In genomic region chr5:121025671-121026070, GRCh38 we compare ENCODE assay signal across 30 cellular contexts.
"Had no signal": no experiment of that assay in that cellular context is flagged by ENCODE, and none has a peak within 500 bp of the region (broad histone marks: within the 10 kb centered on the region; RNA-seq: fewer than 3 reads in every experiment).

No MANE protein-coding gene starts in this region.

- H3K36me3 Mint-ChIP-seq: natural killer cell; neural progenitor cell; stimulated activated memory B cell treated with anti-CD40 and anti-IgM and Interleukin-4, amounts not matched to agents 10 μg/mL and 1 μg/mL and 100 μg/mL, for 72 hours; type B pancreatic cell had no signal

- H3K9me3 Mint-ChIP-seq: nephron; neural progenitor cell; stimulated activated memory B cell treated with anti-CD40 and anti-IgM and Interleukin-4, amounts not matched to agents 10 μg/mL and 1 μg/mL and 100 μg/mL, for 72 hours; type B pancreatic cell had no signal

- H3K4me2 ChIP-seq: neural progenitor cell had no signal

- H3K36me3 ChIP-seq: neural progenitor cell, ovary, right lobe of liver, sigmoid colon, suprapubic skin, tibial artery, transverse colon, upper lobe of right lung, vagina had no signal

- H3K9ac ChIP-seq: neural progenitor cell, parathyroid adenoma had no signal

- H3K27me3 Mint-ChIP-seq: progenitor cell of endocrine pancreas; stimulated activated memory B cell treated with anti-CD40 and anti-IgM and Interleukin-4, amounts not matched to agents 10 μg/mL and 1 μg/mL and 100 μg/mL, for 72 hours; stimulated activated naive CD8-positive, alpha-beta T cell treated with anti-CD3 and anti-CD28 coated beads, Interleukin-15, amount 100 ng/mL, for 72 hours; type B pancreatic cell had no signal

- H3K4me3 ChIP-seq: neural progenitor cell, ovary, psoas muscle, right lobe of liver, sigmoid colon, suprapubic skin, testis, tibial artery, transverse colon, upper lobe of right lung, vagina had no signal

- H3K79me2 ChIP-seq: parathyroid adenoma had no signal

- ATAC-seq: natural killer cell; psoas muscle; right cardiac atrium; right lobe of liver; stimulated activated memory B cell treated with anti-CD40 and anti-IgM and Interleukin-4, amounts not matched to agents 10 μg/mL and 1 μg/mL and 100 μg/mL, for 72 hours; stimulated activated naive CD8-positive, alpha-beta T cell treated with anti-CD3 and anti-CD28 coated beads, Interleukin-15, amount 100 ng/mL, for 72 hours; stimulated activated naive CD8-positive, alpha-beta T cell treated with anti-CD3 and anti-CD28 coated beads, Interleukin-15, Interleukin-2, amounts not matched to agents 100 U/mL and 50 U/mL, for 24 hours; upper lobe of right lung had no signal

- H3K9me3 ChIP-seq: ovary, psoas muscle, right lobe of liver, sigmoid colon, suprapubic skin, testis, tibial artery, transverse colon, upper lobe of right lung, vagina had no signal

- H3K27me3 ChIP-seq: neural progenitor cell, ovary, right lobe of liver, sigmoid colon, suprapubic skin, testis, tibial artery, transverse colon, upper lobe of right lung, vagina had no signal

- H3K4me1 ChIP-seq: neural progenitor cell, parathyroid adenoma, psoas muscle, right lobe of liver, sigmoid colon, suprapubic skin, testis, tibial artery, transverse colon, upper lobe of right lung, vagina had no signal

- H3K27ac ChIP-seq: neural progenitor cell, ovary, parathyroid adenoma, psoas muscle, right lobe of liver, sigmoid colon, suprapubic skin, testis, tibial artery, transverse colon, upper lobe of right lung, vagina had no signal

- H3K4me1 Mint-ChIP-seq: natural killer cell; neural progenitor cell; stimulated activated memory B cell treated with anti-CD40 and anti-IgM and Interleukin-4, amounts not matched to agents 10 μg/mL and 1 μg/mL and 100 μg/mL, for 72 hours; stimulated activated naive CD8-positive, alpha-beta T cell treated with anti-CD3 and anti-CD28 coated beads, Interleukin-15, amount 100 ng/mL, for 72 hours had no signal

- H3K27ac Mint-ChIP-seq: natural killer cell; nephron; neural progenitor cell; progenitor cell of endocrine pancreas; stimulated activated memory B cell treated with anti-CD40 and anti-IgM and Interleukin-4, amounts not matched to agents 10 μg/mL and 1 μg/mL and 100 μg/mL, for 72 hours; stimulated activated naive CD8-positive, alpha-beta T cell treated with anti-CD3 and anti-CD28 coated beads, Interleukin-15, amount 100 ng/mL, for 72 hours; type B pancreatic cell had no signal

- H3K4me3 Mint-ChIP-seq: natural killer cell; nephron; neural progenitor cell; stimulated activated memory B cell treated with anti-CD40 and anti-IgM and Interleukin-4, amounts not matched to agents 10 μg/mL and 1 μg/mL and 100 μg/mL, for 72 hours; stimulated activated naive CD8-positive, alpha-beta T cell treated with anti-CD3 and anti-CD28 coated beads, Interleukin-15, amount 100 ng/mL, for 72 hours; type B pancreatic cell had no signal

- DNase-seq: natural killer cell; occipital lobe; ovary; posterior cingulate gyrus; psoas muscle; right cardiac atrium; right lobe of liver; sigmoid colon; small intestine; stimulated activated CD4-positive, alpha-beta T cell treated with anti-CD3 and anti-CD28 coated beads, Interleukin-15, amount 100 ng/mL, for 24 hours; stimulated activated CD4-positive, alpha-beta T cell treated with anti-CD3 and anti-CD28 coated beads, Interleukin-2, amount 100 ng/mL, for 24 hours; stimulated activated CD4-positive, alpha-beta T cell treated with anti-CD3 and anti-CD28 coated beads, Interleukin-4, amount 100 ng/mL, for 1 hour; stimulated activated CD4-positive, alpha-beta T cell treated with anti-CD3 and anti-CD28 coated beads, Interleukin-4, amount 100 ng/mL, for 4 hours; stimulated activated CD8-positive, alpha-beta memory T cell treated with anti-CD3 and anti-CD28 coated beads, Interleukin-4, amount 100 ng/mL, for 48 hours; stimulated activated naive CD4-positive, alpha-beta T cell; stimulated activated naive CD8-positive, alpha-beta T cell treated with anti-CD3 and anti-CD28 coated beads, Interleukin-15, amount 100 ng/mL, for 72 hours; stimulated activated naive CD8-positive, alpha-beta T cell treated with anti-CD3 and anti-CD28 coated beads, Interleukin-15, Interleukin-2, amounts not matched to agents 100 U/mL and 50 U/mL, for 24 hours; substantia nigra; testis; tibial artery; transverse colon; upper lobe of right lung had no signal

- H2AFZ ChIP-seq: neural progenitor cell, parathyroid adenoma had no signal
